9 cellular contexts compared by ENCODE assay signal in genomic region chr6:127457444-127458064, GRCh38. TPM values are rescaled to one million over a fixed set of nuclear protein-coding genes. Genes with fewer than 3 reads are reported as not detected.
A peak's percentile ranks its signal among the peaks of the same experiment; 100 is the strongest.
DNase-seq lines count a peak whose midpoint lies in the region; ATAC-seq and TF ChIP-seq lines count a peak whose summit lies in the region.
"Had no signal": no experiment of that assay in that cellular context is flagged by ENCODE, and none has a peak within 500 bp of the region (broad histone marks: within the 10 kb centered on the region; RNA-seq: fewer than 3 reads in every experiment).

No MANE protein-coding gene starts in this region.

- intact Hi-C loops in posterior cingulate gyrus (cut with DNase I), result no loop called here

- ATAC-seq in gastroesophageal sphincter (peak; percentile 56), HG03135 (IDR thresholded peaks at IDR 0.05; ENCODE audit: unreplicated experiment) (no peak)
- no peak for ATAC-seq in activated naive CD8-positive, alpha-beta T cell treated with anti-CD3 and anti-CD28 coated beads, Interleukin-2, amount 50 U/mL, for 24 hours

- H3K27ac ChIP-seq in gastroesophageal sphincter, result peak overlapping the region; percentile 89 to 100 (median 90)
- H3K27ac ChIP-seq in neural progenitor cell, result no peak overlapping the region

- no peak overlapping the region for H3K4me3 Mint-ChIP-seq in neural progenitor cell
- H3K4me3 Mint-ChIP-seq in activated naive CD8-positive, alpha-beta T cell treated with anti-CD3 and anti-CD28 coated beads, Interleukin-2, amount 50 U/mL, for 24 hours, result no peak overlapping the region
- H3K4me3 Mint-ChIP-seq: activated B cell treated with CpG ODN at 0.5 μM for 24 hours had no signal

- H4K20me1 ChIP-seq in neural progenitor cell (ENCODE audit: low read depth), result peaks cover 3% of the 10 kb centered on the region

- H3K27me3 ChIP-seq in gastroesophageal sphincter (no peaks in the 10 kb centered on the region), neural progenitor cell (no peaks in the 10 kb centered on the region)

- TF ChIP-seq EP300 in gastroesophageal sphincter (IDR thresholded peaks at IDR 0.05), result no peak

- peak overlapping the region; percentile 57 to 100 for H3K4me3 ChIP-seq in gastroesophageal sphincter
- H3K4me3 ChIP-seq in neural progenitor cell, result no peak overlapping the region

- no peaks in the 10 kb centered on the region for H3K79me2 ChIP-seq in neural progenitor cell (ENCODE audit: low read depth)

- no peak overlapping the region for H3K4me2 ChIP-seq in neural progenitor cell

- H3K4me1 Mint-ChIP-seq in neural progenitor cell, result peaks cover 11% of the 10 kb centered on the region
- H3K4me1 Mint-ChIP-seq in activated naive CD8-positive, alpha-beta T cell treated with anti-CD3 and anti-CD28 coated beads, Interleukin-2, amount 50 U/mL, for 24 hours, result peaks cover 9% of the 10 kb centered on the region
- H3K4me1 Mint-ChIP-seq: activated B cell treated with CpG ODN at 0.5 μM for 24 hours had no signal

- WGBS in gastroesophageal sphincter (ENCODE audit: low coverage in 1 of 2), 2 donors, result 5 to 12% methylated on average over 3 of the region's 3 CpGs

- H3K27me3 Mint-ChIP-seq in neural progenitor cell (ENCODE audit: insufficient read depth, low read depth), result no peaks in the 10 kb centered on the region
- no peaks in the 10 kb centered on the region for H3K27me3 Mint-ChIP-seq in activated naive CD8-positive, alpha-beta T cell treated with anti-CD3 and anti-CD28 coated beads, Interleukin-2, amount 50 U/mL, for 24 hours

- H2AFZ ChIP-seq in neural progenitor cell (replicated peaks), result no peak overlapping the region

- H3K9ac ChIP-seq in neural progenitor cell, result no peak overlapping the region

- H3K27ac Mint-ChIP-seq in neural progenitor cell, result no peak overlapping the region
- H3K27ac Mint-ChIP-seq in activated naive CD8-positive, alpha-beta T cell treated with anti-CD3 and anti-CD28 coated beads, Interleukin-2, amount 50 U/mL, for 24 hours, result no peak overlapping the region
- H3K27ac Mint-ChIP-seq: activated B cell treated with CpG ODN at 0.5 μM for 24 hours had no signal

- TF ChIP-seq CTCF in gastroesophageal sphincter (IDR thresholded peaks at IDR 0.05), result no peak
- TF ChIP-seq CTCF in neural progenitor cell (IDR thresholded peaks at IDR 0.05), result no peak

- peaks cover 0 to 67% (median 8%) of the 10 kb centered on the region in 3 donors for H3K4me1 ChIP-seq in gastroesophageal sphincter
- peaks cover 4% of the 10 kb centered on the region for H3K4me1 ChIP-seq in neural progenitor cell

- H3K36me3 ChIP-seq in gastroesophageal sphincter (no peaks in the 10 kb centered on the region), neural progenitor cell (no peaks in the 10 kb centered on the region)

- no peak for TF ChIP-seq POLR2A in gastroesophageal sphincter (IDR thresholded peaks at IDR 0.05)

- no peaks in the 10 kb centered on the region for H3K9me3 Mint-ChIP-seq in neural progenitor cell
- H3K9me3 Mint-ChIP-seq in activated naive CD8-positive, alpha-beta T cell treated with anti-CD3 and anti-CD28 coated beads, Interleukin-2, amount 50 U/mL, for 24 hours, result no peaks in the 10 kb centered on the region
- H3K9me3 Mint-ChIP-seq: activated B cell treated with CpG ODN at 0.5 μM for 24 hours had no signal

- H3F3A ChIP-seq in neural progenitor cell (ENCODE audit: low read depth), result peaks cover 11% of the 10 kb centered on the region

- H3K9me3 ChIP-seq in gastroesophageal sphincter (no peaks in the 10 kb centered on the region), neural progenitor cell (ENCODE audit: low read depth) (no peaks in the 10 kb centered on the region)

- DNase-seq in GDM1 (lab: John Stamatoyannopoulos, UW), result peak; percentile 19
- peak; percentile 97 for DNase-seq in SKM-1 (lab: John Stamatoyannopoulos, UW; ENCODE audit: unreplicated experiment)
- peak; percentile 89 for DNase-seq in renal cortical epithelial cell (ENCODE audit: low read depth)
- no peak for DNase-seq in posterior cingulate gyrus
- DNase-seq in neural progenitor cell (ENCODE audit: low spot score), result no peak
- DNase-seq in activated naive CD8-positive, alpha-beta T cell treated with anti-CD3 and anti-CD28 coated beads, Interleukin-2, amount 50 U/mL, for 24 hours, result no peak
- DNase-seq: activated B cell treated with CpG ODN at 0.5 μM for 24 hours had no signal

- H3K36me3 Mint-ChIP-seq in neural progenitor cell, result peaks cover under 1% of the 10 kb centered on the region
- no peaks in the 10 kb centered on the region for H3K36me3 Mint-ChIP-seq in activated naive CD8-positive, alpha-beta T cell treated with anti-CD3 and anti-CD28 coated beads, Interleukin-2, amount 50 U/mL, for 24 hours (ENCODE audit: low read depth)

RNA-seq across cellular contexts. Expression of gene KIAA0408, which starts 1.6 kb away (rescaled TPM):
- 10 to 100 TPM; 25.2 to 83.3 (median 47.8) TPM for total RNA-seq in gastroesophageal sphincter
- 1.0 and 4.4 TPM in 2 replicates for total RNA-seq in renal cortical epithelial cell
- total RNA-seq in neural progenitor cell (ENCODE audit: low replicate concordance), result 2.2 and 9.7 TPM in 2 replicates

Comparison
In these comparisons a context has a peak if more than half of its experiments do, and no peak if none do; other contexts are left out.
1. DNase-seq: peak in GDM1 (single experiment), SKM-1 (single experiment) and renal cortical epithelial cell (single experiment); none in posterior cingulate gyrus (0 of 10), neural progenitor cell (single experiment) and activated naive CD8-positive, alpha-beta T cell treated with anti-CD3 and anti-CD28 coated beads, Interleukin-2, amount 50 U/mL, for 24 hours (single experiment).